32 cellular contexts compared by ENCODE assay signal in the genomic region with DNA sequence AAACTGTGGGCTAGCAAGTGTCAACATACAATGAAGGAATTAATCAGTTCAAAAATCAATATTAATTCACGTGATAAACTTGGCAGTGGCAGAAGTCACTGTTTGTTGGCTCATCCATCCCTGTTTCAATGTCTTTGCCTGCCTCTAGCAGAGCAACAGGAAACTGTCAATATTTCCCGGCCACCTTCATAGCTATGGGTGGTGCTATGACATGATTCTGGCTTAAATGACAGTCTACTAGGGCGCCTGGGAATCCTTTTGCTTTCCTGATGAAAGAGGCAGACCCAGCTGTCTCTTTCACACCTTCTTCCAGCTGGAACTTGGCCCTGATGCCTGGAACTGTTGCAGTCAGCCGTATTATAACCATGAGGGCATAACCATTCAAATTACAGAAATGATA.
DNase-seq lines count a peak whose midpoint lies in the region; ATAC-seq, FAIRE-seq and TF ChIP-seq lines count a peak whose summit lies in the region.
"Had no signal": no experiment of that assay in that cellular context is flagged by ENCODE, and none has a peak within 500 bp of the region (broad histone marks: within the 10 kb centered on the region; RNA-seq: fewer than 3 reads in every experiment).

No MANE protein-coding gene starts in this region.

- no peaks in the 10 kb centered on the region for H3K9me3 ChIP-seq in psoas muscle
- H3K9me3 ChIP-seq: ascending aorta, gastroesophageal sphincter, lower lobe of right lung, suprapubic skin, upper lobe of right lung had no signal

- peaks cover 6% of the 10 kb centered on the region for H3K4me1 ChIP-seq in psoas muscle
- H3K4me1 ChIP-seq: lower lobe of right lung, upper lobe of right lung had no signal

- TF ChIP-seq CTCF in VCaP (conservative IDR thresholded peaks at IDR 0.05) (no peak), psoas muscle (IDR thresholded peaks at IDR 0.05) (no peak)

- peak in 3 of 4 donors; percentile 42 to 53 (median 52) for ATAC-seq in psoas muscle
- ATAC-seq: gastroesophageal sphincter, lower lobe of right lung, natural killer cell, upper lobe of right lung had no signal

- intact Hi-C loops in psoas muscle (cut with DNase I) = loop anchor here in 1 of 2 donors (10.0 kb wide), 1 partner anchor 278 kb away; no protein-coding TSS in a partner anchor

- H3K27me3 ChIP-seq in psoas muscle (ENCODE audit: insufficient read depth in 3 of 3, low read length in 2 of 3) = no peaks in the 10 kb centered on the region
- H3K27me3 ChIP-seq: ascending aorta, gastroesophageal sphincter, MG63, suprapubic skin had no signal

- H3K27ac ChIP-seq in VCaP = peak overlapping the region; percentile 84
- H3K27ac ChIP-seq in psoas muscle = no peak overlapping the region
- H3K27ac ChIP-seq: ascending aorta, gastroesophageal sphincter, KMS-11, lower lobe of right lung, skin epidermis, suprapubic skin, upper lobe of right lung, WERI-Rb-1 had no signal

- 13 to 24% (median 15%) methylated on average over 4 of the region's 4 CpGs for WGBS in psoas muscle, 3 donors

- no peaks in the 10 kb centered on the region for H3K36me3 ChIP-seq in psoas muscle (ENCODE audit: insufficient read depth in 1 of 2, low read depth in 1 of 2)
- H3K36me3 ChIP-seq: ascending aorta, gastroesophageal sphincter, lower lobe of right lung, MG63, suprapubic skin, upper lobe of right lung, WERI-Rb-1 had no signal

- DNase-seq in NCI-H2227 (lab: John Stamatoyannopoulos, UW; ENCODE audit: unreplicated experiment) (peak; percentile 11), NCI-H2227 treated with DMSO at 0.1 percent for 48 hours (lab: John Stamatoyannopoulos, UW) (no peak), NCI-H2081 treated with DMSO at 0.1 percent for 48 hours (lab: John Stamatoyannopoulos, UW) (peak; percentile 22), psoas muscle (no peak), AG20443 (ENCODE audit: low spot score) (no peak), RCC 7860 (ENCODE audit: low spot score) (no peak), amniotic stem cell (lab: John Stamatoyannopoulos, UW) (no peak)
- DNase-seq: activated CD4-positive, alpha-beta T cell treated with anti-CD3 and anti-CD28 coated beads for 48 hours; activated effector memory CD4-positive, alpha-beta T cell treated with anti-CD3 and anti-CD28 coated beads, Interleukin-2, amount 50 U/mL, for 16 hours; activated naive CD8-positive, alpha-beta T cell treated with anti-CD3 and anti-CD28 coated beads, Interleukin-2, amount 10 ng/mL, durations not matched to agents 7 days and 5 days; CD4-positive, alpha-beta T cell; H7; kidney glomerular epithelial cell; lower lobe of right lung; MG63; natural killer cell; NCI-H1105; NCI-H2107; NCI-H526; RPMI8226; stimulated activated naive CD4-positive, alpha-beta T cell treated with Interleukin-2 at 50 U/mL for 16 hours; T1000; upper lobe of right lung; WERI-Rb-1 had no signal

- no peak for FAIRE-seq in RCC 7860 (lab: Jason Lieb, UNC)
- FAIRE-seq: A204.1, GM12892 had no signal

- H3K4me3 ChIP-seq in psoas muscle = no peak overlapping the region
- H3K4me3 ChIP-seq: ascending aorta, gastroesophageal sphincter, lower lobe of right lung, MG63, skin epidermis, suprapubic skin, upper lobe of right lung had no signal

Comparison
In these comparisons a context has a peak if more than half of its experiments do, and no peak if none do; other contexts are left out.
1. DNase-seq: peak in NCI-H2227 (single experiment) and NCI-H2081 treated with DMSO at 0.1 percent for 48 hours (single experiment); none in NCI-H2227 treated with DMSO at 0.1 percent for 48 hours (single experiment), psoas muscle (0 of 2), AG20443 (single experiment), RCC 7860 (single experiment) and amniotic stem cell (single experiment).